1 cellular context compared by ENCODE assay signal in the genomic region with DNA sequence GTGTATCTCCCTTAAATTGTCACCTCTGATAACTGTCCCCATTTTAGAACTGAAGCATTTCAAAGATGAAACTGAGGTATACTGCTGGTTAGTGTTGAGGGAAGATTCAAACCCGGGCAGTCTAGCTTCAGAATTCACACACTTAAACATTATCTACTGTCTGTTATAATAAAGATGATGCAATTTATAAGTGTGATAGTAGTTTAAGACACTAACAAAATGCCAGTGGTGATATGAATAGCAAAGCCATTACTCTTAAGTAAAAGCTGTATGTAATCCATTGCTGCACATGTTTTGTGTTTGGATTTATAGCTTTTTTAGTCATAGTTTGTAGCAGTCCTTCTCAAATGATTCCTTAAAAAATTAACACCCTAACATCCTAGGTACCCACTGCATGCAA.
A peak's percentile ranks its signal among the peaks of the same experiment; 100 is the strongest.
TF ChIP-seq lines count a peak whose summit lies in the region.

No MANE protein-coding gene starts in this region.

TF ChIP-seq in K562, 482 proteins besides CTCF, POLR2A, EP300 and RAD21 (continued from another document):
- TF ChIP-seq, protein P1, sequence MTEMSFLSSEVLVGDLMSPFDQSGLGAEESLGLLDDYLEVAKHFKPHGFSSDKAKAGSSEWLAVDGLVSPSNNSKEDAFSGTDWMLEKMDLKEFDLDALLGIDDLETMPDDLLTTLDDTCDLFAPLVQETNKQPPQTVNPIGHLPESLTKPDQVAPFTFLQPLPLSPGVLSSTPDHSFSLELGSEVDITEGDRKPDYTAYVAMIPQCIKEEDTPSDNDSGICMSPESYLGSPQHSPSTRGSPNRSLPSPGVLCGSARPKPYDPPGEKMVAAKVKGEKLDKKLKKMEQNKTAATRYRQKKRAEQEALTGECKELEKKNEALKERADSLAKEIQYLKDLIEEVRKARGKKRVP (CRISPR knock-in tag; IDR thresholded peaks at IDR 0.05): 0 out of 2 replicates have a peak, but pooled peaks have one; percentile 38
- no peak for TF ChIP-seq KLF13 (tag; IDR thresholded peaks at IDR 0.05; ENCODE audit: borderline replicate concordance, low read depth)
